In the genomic region with DNA sequence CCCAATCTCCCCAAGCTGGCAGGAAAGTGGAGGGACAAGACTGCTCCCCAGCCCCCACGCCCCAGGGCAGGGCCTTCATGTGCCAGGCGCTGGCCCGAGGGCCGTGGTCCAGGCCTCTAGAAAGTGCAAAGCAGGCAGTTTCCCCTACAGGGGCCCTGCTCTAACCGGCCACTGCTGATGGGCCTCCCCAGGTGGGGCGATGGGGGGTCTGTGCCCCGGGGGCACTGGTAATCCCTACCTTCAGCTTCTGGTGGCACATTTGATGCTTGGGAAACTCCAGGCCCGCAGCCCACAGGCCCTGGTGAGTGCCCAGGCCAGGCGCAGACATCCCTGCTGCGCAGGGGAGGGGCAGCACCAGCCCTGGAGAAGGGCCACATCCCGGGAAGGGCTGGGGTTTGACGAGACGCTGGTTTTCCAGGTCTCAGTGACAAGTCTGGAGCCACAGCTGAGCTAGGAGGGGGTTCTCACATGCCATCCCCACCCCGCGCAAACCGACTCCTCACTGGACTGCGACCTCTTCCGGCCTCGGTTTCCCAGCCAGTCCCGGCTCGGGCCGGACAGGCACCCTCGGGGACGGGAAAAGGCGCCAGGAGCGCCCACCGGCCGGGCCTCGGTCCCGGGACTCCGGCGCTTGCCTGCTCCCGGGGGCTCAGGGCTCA, we compare ENCODE assay signal across 16 cellular contexts. TPM values are rescaled to one million over a fixed set of nuclear protein-coding genes. Genes with fewer than 3 reads are reported as not detected.
DNase-seq lines count a peak whose midpoint lies in the region; ATAC-seq, FAIRE-seq and TF ChIP-seq lines count a peak whose summit lies in the region.
"Had no signal": no experiment of that assay in that cellular context is flagged by ENCODE, and none has a peak within 500 bp of the region (broad histone marks: within the 10 kb centered on the region; RNA-seq: fewer than 3 reads in every experiment).

No MANE protein-coding gene starts in this region.

- POLR2A ChIA-PET in HEK293 (lab: Yijun Ruan, JAX), result no interaction called here

- H3K9me3 ChIP-seq in HEK293 (ENCODE audit: control insufficient read depth, insufficient read depth, low read depth, low read length) (no peaks in the 10 kb centered on the region), ectodermal cell (ENCODE audit: control insufficient read depth, low read length) (no peaks in the 10 kb centered on the region), subcutaneous abdominal adipose tissue (ENCODE audit: control insufficient read depth in 5 of 5, low read length in 5 of 5) (no peaks in the 10 kb centered on the region)

- no peak for ATAC-seq in HG03460 (IDR thresholded peaks at IDR 0.05; ENCODE audit: unreplicated experiment)
- no peak for ATAC-seq in GM21529 (IDR thresholded peaks at IDR 0.05; ENCODE audit: unreplicated experiment)
- ATAC-seq: naive thymus-derived CD8-positive, alpha-beta T cell had no signal

- no peak for FAIRE-seq in D721Med (lab: Jason Lieb, UNC)
- FAIRE-seq: H54 had no signal

- peak overlapping the region in 2 of 5 donors; percentile 56 to 72 for H3K9ac ChIP-seq in subcutaneous abdominal adipose tissue (ENCODE audit: low read length in 5 of 5)

- no peak overlapping the region for H3K4me3 ChIP-seq in HEK293 (ENCODE audit: low read depth, low read length)
- peak overlapping the region; percentile 35 for H3K4me3 ChIP-seq in ectodermal cell (ENCODE audit: insufficient read depth, low read depth, low read length)
- peak overlapping the region; percentile 24 for H3K4me3 ChIP-seq in lower leg skin (ENCODE audit: low read depth, poor library complexity, severe bottlenecking)
- H3K4me3 ChIP-seq in subcutaneous abdominal adipose tissue (ENCODE audit: low read depth in 1 of 5, low read length in 5 of 5), result peak overlapping the region in 3 of 5 donors; percentile 59 to 70 (median 63)

- TF ChIP-seq CTCF in HEK293 (tag by site-specific recombination; IDR thresholded peaks at IDR 0.05) (no peak), lower leg skin (IDR thresholded peaks at IDR 0.05) (no peak), D721Med (IDR thresholded peaks at IDR 0.05; ENCODE audit: insufficient read depth, missing control alignments) (no peak)

- H3K27ac ChIP-seq in HEK293 (ENCODE audit: extremely low read depth, low read depth, low read length) (no peak overlapping the region), ectodermal cell (ENCODE audit: insufficient read depth, low read depth, low read length, poor library complexity, severe bottlenecking) (no peak overlapping the region), subcutaneous abdominal adipose tissue (ENCODE audit: low read depth, low read length) (peak overlapping the region; percentile 11)

- 21 to 22% methylated on average over 33 of the region's 33 CpGs for WGBS in ectodermal cell, 2 experiments
- 8 to 19% methylated on average over 19 to 33 of the region's 33 CpGs for WGBS in lower leg skin, 2 donors

- intact Hi-C loops in lower leg skin (cut with DNase I; ENCODE audit: low total_unique reads), result no loop called here

- no peak for TF ChIP-seq POLR2A in lower leg skin (IDR thresholded peaks at IDR 0.05)

- CTCF ChIA-PET in HEK293 (lab: Yijun Ruan, JAX), result interaction anchor here (0.5 to 0.7 kb wide), 2 partner anchors 26 to 518 kb away, joined by 3 read pairs; no protein-coding TSS in a partner anchor

- H3K27me3 ChIP-seq in ectodermal cell (ENCODE audit: control insufficient read depth, insufficient read depth, low read length, poor library complexity, severe bottlenecking) (peaks cover 76% of the 10 kb centered on the region), subcutaneous abdominal adipose tissue (ENCODE audit: control insufficient read depth in 5 of 5, insufficient read depth in 4 of 5, low read length in 5 of 5) (peaks cover 20 to 42% (median 35%) of the 10 kb centered on the region in 5 donors)

- DNase-seq in lower leg skin (ENCODE audit: low spot score in 2 of 2) (no peak), D721Med (ENCODE audit: insufficient read length, low spot score) (no peak), NOMO-1 treated with DMSO at 0.1 percent for 48 hours (lab: John Stamatoyannopoulos, UW; ENCODE audit: unreplicated experiment) (no peak)
- DNase-seq: activated CD4-positive, alpha-beta T cell treated with anti-CD3 and anti-CD28 coated beads for 1 hour; CD4-positive, alpha-beta memory T cell; Kasumi-1; naive thymus-derived CD8-positive, alpha-beta T cell; NCI-H2227 treated with DMSO at 0.1 percent for 48 hours; stimulated activated CD4-positive, alpha-beta T cell treated with anti-CD3 and anti-CD28 coated beads, Interleukin-4, amount 100 ng/mL, for 1 hour had no signal

- H3K36me3 ChIP-seq in HEK293 (ENCODE audit: control insufficient read depth in 2 of 2, insufficient read depth in 1 of 2, low read length in 2 of 2), result no peaks in the 10 kb centered on the region
- H3K36me3 ChIP-seq in ectodermal cell (ENCODE audit: control insufficient read depth, insufficient read depth, low read length), result no peaks in the 10 kb centered on the region
- H3K36me3 ChIP-seq in subcutaneous abdominal adipose tissue (ENCODE audit: control insufficient read depth in 5 of 5, insufficient read depth in 5 of 5, low read length in 5 of 5), result peaks cover 0 to 4% (median 0%) of the 10 kb centered on the region in 5 donors

- H3K4me1 ChIP-seq in HEK293 (ENCODE audit: control insufficient read depth, insufficient read depth, low read length) (no peaks in the 10 kb centered on the region), ectodermal cell (ENCODE audit: control insufficient read depth, insufficient read depth, low read length) (peaks cover 7% of the 10 kb centered on the region), subcutaneous abdominal adipose tissue (ENCODE audit: control insufficient read depth in 5 of 5, insufficient read depth in 5 of 5, low read length in 5 of 5) (peaks cover 1 to 47% (median 15%) of the 10 kb centered on the region in 5 donors)

TF ChIP-seq in HEK293, 187 proteins besides CTCF, POLR2A, EP300 and RAD21 (continues in another document):
- TF ChIP-seq ZNF404 (tag by site-specific recombination; IDR thresholded peaks at IDR 0.05) (no peak), ZNF621 (tag by site-specific recombination; IDR thresholded peaks at IDR 0.05) (no peak), ZNF10 (tag by site-specific recombination; IDR thresholded peaks at IDR 0.05) (0 out of 2 replicates have a peak, but pooled peaks have one; percentile 18), ZNF221 (tag by site-specific recombination; IDR thresholded peaks at IDR 0.05; ENCODE audit: borderline replicate concordance) (no peak), SCRT2 (tag by site-specific recombination; IDR thresholded peaks at IDR 0.05) (no peak), ZNF585B (tag by site-specific recombination; IDR thresholded peaks at IDR 0.05) (no peak), ZBTB7A (tag by site-specific recombination; IDR thresholded peaks at IDR 0.05; ENCODE audit: low read depth) (no peak), ZNF112 (tag by site-specific recombination; IDR thresholded peaks at IDR 0.05) (no peak), GFI1B (tag by site-specific recombination; IDR thresholded peaks at IDR 0.05) (no peak), ZNF19 (tag by site-specific recombination; IDR thresholded peaks at IDR 0.05; ENCODE audit: low read depth) (no peak), ZNF239 (tag by site-specific recombination; IDR thresholded peaks at IDR 0.05) (no peak)
- TF ChIP-seq, protein P1, sequence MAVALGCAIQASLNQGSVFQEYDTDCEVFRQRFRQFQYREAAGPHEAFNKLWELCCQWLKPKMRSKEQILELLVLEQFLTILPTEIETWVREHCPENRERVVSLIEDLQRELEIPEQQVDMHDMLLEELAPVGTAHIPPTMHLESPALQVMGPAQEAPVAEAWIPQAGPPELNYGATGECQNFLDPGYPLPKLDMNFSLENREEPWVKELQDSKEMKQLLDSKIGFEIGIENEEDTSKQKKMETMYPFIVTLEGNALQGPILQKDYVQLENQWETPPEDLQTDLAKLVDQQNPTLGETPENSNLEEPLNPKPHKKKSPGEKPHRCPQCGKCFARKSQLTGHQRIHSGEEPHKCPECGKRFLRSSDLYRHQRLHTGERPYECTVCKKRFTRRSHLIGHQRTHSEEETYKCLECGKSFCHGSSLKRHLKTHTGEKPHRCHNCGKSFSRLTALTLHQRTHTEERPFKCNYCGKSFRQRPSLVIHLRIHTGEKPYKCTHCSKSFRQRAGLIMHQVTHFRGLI (tag by site-specific recombination; IDR thresholded peaks at IDR 0.05), result no peak
- TF ChIP-seq, protein P2, sequence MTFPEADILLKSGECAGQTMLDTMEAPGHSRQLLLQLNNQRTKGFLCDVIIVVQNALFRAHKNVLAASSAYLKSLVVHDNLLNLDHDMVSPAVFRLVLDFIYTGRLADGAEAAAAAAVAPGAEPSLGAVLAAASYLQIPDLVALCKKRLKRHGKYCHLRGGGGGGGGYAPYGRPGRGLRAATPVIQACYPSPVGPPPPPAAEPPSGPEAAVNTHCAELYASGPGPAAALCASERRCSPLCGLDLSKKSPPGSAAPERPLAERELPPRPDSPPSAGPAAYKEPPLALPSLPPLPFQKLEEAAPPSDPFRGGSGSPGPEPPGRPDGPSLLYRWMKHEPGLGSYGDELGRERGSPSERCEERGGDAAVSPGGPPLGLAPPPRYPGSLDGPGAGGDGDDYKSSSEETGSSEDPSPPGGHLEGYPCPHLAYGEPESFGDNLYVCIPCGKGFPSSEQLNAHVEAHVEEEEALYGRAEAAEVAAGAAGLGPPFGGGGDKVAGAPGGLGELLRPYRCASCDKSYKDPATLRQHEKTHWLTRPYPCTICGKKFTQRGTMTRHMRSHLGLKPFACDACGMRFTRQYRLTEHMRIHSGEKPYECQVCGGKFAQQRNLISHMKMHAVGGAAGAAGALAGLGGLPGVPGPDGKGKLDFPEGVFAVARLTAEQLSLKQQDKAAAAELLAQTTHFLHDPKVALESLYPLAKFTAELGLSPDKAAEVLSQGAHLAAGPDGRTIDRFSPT (tag by site-specific recombination; IDR thresholded peaks at IDR 0.05), result no peak
- TF ChIP-seq, protein P3, sequence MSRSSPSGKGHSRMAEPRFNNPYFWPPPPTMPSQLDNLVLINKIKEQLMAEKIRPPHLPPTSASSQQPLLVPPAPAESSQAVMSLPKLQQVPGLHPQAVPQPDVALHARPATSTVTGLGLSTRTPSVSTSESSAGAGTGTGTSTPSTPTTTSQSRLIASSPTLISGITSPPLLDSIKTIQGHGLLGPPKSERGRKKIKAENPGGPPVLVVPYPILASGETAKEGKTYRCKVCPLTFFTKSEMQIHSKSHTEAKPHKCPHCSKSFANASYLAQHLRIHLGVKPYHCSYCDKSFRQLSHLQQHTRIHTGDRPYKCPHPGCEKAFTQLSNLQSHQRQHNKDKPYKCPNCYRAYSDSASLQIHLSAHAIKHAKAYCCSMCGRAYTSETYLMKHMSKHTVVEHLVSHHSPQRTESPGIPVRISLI (tag by site-specific recombination; IDR thresholded peaks at IDR 0.05), result no peak

RNA-seq across cellular contexts. Expression of a gene that starts 1.6 kb away (rescaled TPM):
- 1.1 TPM for polyA plus RNA-seq in ectodermal cell (2013, experiment 1 of 4)
- polyA plus RNA-seq in ectodermal cell (2013, experiment 2 of 4), result 1.7 TPM
- polyA plus RNA-seq in ectodermal cell (2013, experiment 3 of 4), result 1.1 TPM
- 2.2 TPM for polyA plus RNA-seq in ectodermal cell (2013, experiment 4 of 4)
- total RNA-seq in lower leg skin, result 1 to 10 TPM; 2.0 to 8.7 (median 5.2) TPM
- polyA plus RNA-seq: CD4-positive, alpha-beta memory T cell; naive thymus-derived CD8-positive, alpha-beta T cell had no signal

RNA-seq across cellular contexts. Expression of a gene that starts 42.5 kb away (rescaled TPM):
- polyA plus RNA-seq in ectodermal cell (2013, experiment 1 of 4), result not detected
- polyA plus RNA-seq in ectodermal cell (2013, experiment 2 of 4), result not detected
- not detected for polyA plus RNA-seq in ectodermal cell (2013, experiment 3 of 4)
- not detected for polyA plus RNA-seq in ectodermal cell (2013, experiment 4 of 4)
- total RNA-seq in lower leg skin, result not detected
- total RNA-seq: CD4-positive, alpha-beta memory T cell; glomerular endothelial cell; naive thymus-derived CD8-positive, alpha-beta T cell had no signal
- polyA plus RNA-seq: CD4-positive, alpha-beta memory T cell; naive thymus-derived CD8-positive, alpha-beta T cell had no signal
